10 cellular contexts compared by ENCODE assay signal in genomic region chrX:12567857-12568256, GRCh38.
DNase-seq lines count a peak whose midpoint lies in the region; ATAC-seq and TF ChIP-seq lines count a peak whose summit lies in the region.
"Had no signal": no experiment of that assay in that cellular context is flagged by ENCODE, and none has a peak within 500 bp of the region (broad histone marks: within the 10 kb centered on the region; RNA-seq: fewer than 3 reads in every experiment).

No MANE protein-coding gene starts in this region.

- H3K4me3 ChIP-seq in KMS-11 (IDR thresholded peaks at IDR 0.05; ENCODE audit: insufficient read depth, low read depth, low read length), result no peak overlapping the region
- no peak overlapping the region for H3K4me3 ChIP-seq in body of pancreas
- H3K4me3 ChIP-seq in neural cell (ENCODE audit: low read length), result no peak overlapping the region

- H3K27me3 Mint-ChIP-seq in T-helper 2 cell treated with Interferon-gamma antibody and Interleukin-4, amounts not matched to agents 5 μg/mL and 100 μg/mL, for 36 hours (ENCODE audit: low read depth), result no peaks in the 10 kb centered on the region

- H3K9ac ChIP-seq in KMS-11 (no peak overlapping the region), neural cell (ENCODE audit: low read length) (no peak overlapping the region)

- DNase-seq in G401 (ENCODE audit: low spot score) (peak; percentile 1), body of pancreas (no peak)
- no peak for DNase-seq in T-helper 2 cell treated with Interferon-gamma antibody and Interleukin-4, amounts not matched to agents 5 μg/mL and 100 μg/mL, for 36 hours (ENCODE audit: low spot score)
- DNase-seq: activated T-cell treated with anti-CD3 and anti-CD28 coated beads, Interleukin-2, amount 50 U/mL, for 4 hours; islet precursor cell; NCI-H1694 treated with DMSO at 0.1 percent for 48 hours had no signal

- ATAC-seq in body of pancreas (no peak), HG02981 (IDR thresholded peaks at IDR 0.05; ENCODE audit: unreplicated experiment) (no peak), GM18867 (IDR thresholded peaks at IDR 0.05; ENCODE audit: unreplicated experiment) (no peak)
- ATAC-seq: activated T-cell treated with anti-CD3 and anti-CD28 coated beads, Interleukin-2, amount 50 U/mL, for 4 hours had no signal

- no peaks in the 10 kb centered on the region for H3K4me1 Mint-ChIP-seq in T-helper 2 cell treated with Interferon-gamma antibody and Interleukin-4, amounts not matched to agents 5 μg/mL and 100 μg/mL, for 36 hours (ENCODE audit: low read depth)

- H3K9me3 ChIP-seq in body of pancreas (no peaks in the 10 kb centered on the region), neural cell (ENCODE audit: low read length) (no peaks in the 10 kb centered on the region)

- H3K27me3 ChIP-seq in KMS-11 (ENCODE audit: insufficient read depth, low read depth) (no peaks in the 10 kb centered on the region), body of pancreas (no peaks in the 10 kb centered on the region), neural cell (ENCODE audit: insufficient read depth, low read depth, low read length) (no peaks in the 10 kb centered on the region)

- TF ChIP-seq CTCF in KMS-11 (conservative IDR thresholded peaks at IDR 0.05; ENCODE audit: low read depth, low read length) (peak; percentile 54), body of pancreas (IDR thresholded peaks at IDR 0.05) (peak; percentile 19 to 49 (median 33)), neural cell (IDR thresholded peaks at IDR 0.05; ENCODE audit: poor library complexity, severe bottlenecking) (peak; percentile 58)

- H3F3A ChIP-seq in neural cell (ENCODE audit: insufficient read depth, low read length, poor library complexity, severe bottlenecking), result no peaks in the 10 kb centered on the region

- no peaks in the 10 kb centered on the region for H3K36me3 ChIP-seq in KMS-11 (ENCODE audit: insufficient read depth)
- no peaks in the 10 kb centered on the region for H3K36me3 ChIP-seq in body of pancreas (replicated peaks in 1 of 2; ENCODE audit: insufficient read depth in 1 of 2, low read depth in 2 of 2)
- H3K36me3 ChIP-seq in neural cell (ENCODE audit: insufficient read depth, low read length), result no peaks in the 10 kb centered on the region

- peak; percentile 44 for TF ChIP-seq RAD21 in neural cell (conservative IDR thresholded peaks at IDR 0.05)

- H3K36me3 Mint-ChIP-seq in T-helper 2 cell treated with Interferon-gamma antibody and Interleukin-4, amounts not matched to agents 5 μg/mL and 100 μg/mL, for 36 hours (ENCODE audit: low read depth), result no peaks in the 10 kb centered on the region

- H3K9me3 Mint-ChIP-seq in T-helper 2 cell treated with Interferon-gamma antibody and Interleukin-4, amounts not matched to agents 5 μg/mL and 100 μg/mL, for 36 hours, result no peaks in the 10 kb centered on the region
- H3K9me3 Mint-ChIP-seq: activated T-cell treated with anti-CD3 and anti-CD28 coated beads, Interleukin-2, amount 50 U/mL, for 4 hours had no signal

- no peaks in the 10 kb centered on the region for H3K79me2 ChIP-seq in KMS-11 (ENCODE audit: insufficient read depth, low read depth)
- H3K79me2 ChIP-seq in neural cell (replicated peaks; ENCODE audit: insufficient read depth, low read length), result no peaks in the 10 kb centered on the region

- TF ChIP-seq EP300 in neural cell (conservative IDR thresholded peaks at IDR 0.05; ENCODE audit: poor library complexity, severe bottlenecking), result no peak

- intact Hi-C loops in body of pancreas (cut with DNase I), result no loop called here

- H3K27ac Mint-ChIP-seq in T-helper 2 cell treated with Interferon-gamma antibody and Interleukin-4, amounts not matched to agents 5 μg/mL and 100 μg/mL, for 36 hours, result no peak overlapping the region

- no peak for TF ChIP-seq POLR2A in body of pancreas (IDR thresholded peaks at IDR 0.05)

- H2AFZ ChIP-seq in KMS-11 (ENCODE audit: low read depth) (no peak overlapping the region), neural cell (ENCODE audit: low read depth, low read length) (no peak overlapping the region)

- peaks cover 9% of the 10 kb centered on the region for H3K4me1 ChIP-seq in KMS-11 (ENCODE audit: low read depth, poor library complexity, severe bottlenecking)
- no peaks in the 10 kb centered on the region for H3K4me1 ChIP-seq in body of pancreas

- no peaks in the 10 kb centered on the region for H3K9me2 ChIP-seq in neural cell (ENCODE audit: insufficient read depth, low read length)

- no peak overlapping the region for H3K4me3 Mint-ChIP-seq in T-helper 2 cell treated with Interferon-gamma antibody and Interleukin-4, amounts not matched to agents 5 μg/mL and 100 μg/mL, for 36 hours
- H3K4me3 Mint-ChIP-seq: activated T-cell treated with anti-CD3 and anti-CD28 coated beads, Interleukin-2, amount 50 U/mL, for 4 hours had no signal

- H3K27ac ChIP-seq in KMS-11 (no peak overlapping the region), body of pancreas (no peak overlapping the region), neural cell (ENCODE audit: low read length) (no peak overlapping the region)

- H4K20me1 ChIP-seq in KMS-11 (ENCODE audit: insufficient read depth) (no peaks in the 10 kb centered on the region), neural cell (ENCODE audit: insufficient read depth) (no peaks in the 10 kb centered on the region)

- in situ Hi-C loops in G401 (cut with HindIII; ENCODE audit: low sequenced_read_pairs), result no loop called here

- 30 to 44% methylated on average over 2 of the region's 2 CpGs for WGBS in body of pancreas, 2 donors

- H3K4me2 ChIP-seq in KMS-11 (no peak overlapping the region), neural cell (ENCODE audit: low read length) (no peak overlapping the region)

TF ChIP-seq in neural cell, 6 proteins besides CTCF, POLR2A, EP300 and RAD21:
- TF ChIP-seq SMC3 (conservative IDR thresholded peaks at IDR 0.05; ENCODE audit: poor library complexity) (no peak), REST (IDR thresholded peaks at IDR 0.05; ENCODE audit: borderline replicate concordance) (no peak), POLR2AphosphoS5 (IDR thresholded peaks at IDR 0.05) (no peak), TAF1 (IDR thresholded peaks at IDR 0.05; ENCODE audit: low read depth) (no peak), EZH2 (IDR thresholded peaks at IDR 0.05; ENCODE audit: borderline replicate concordance, insufficient read depth, low read length, poor library complexity, severe bottlenecking) (no peak), MXI1 (conservative IDR thresholded peaks at IDR 0.05; ENCODE audit: poor library complexity, severe bottlenecking) (no peak)
